8 cellular contexts compared by ENCODE assay signal in the genomic region with DNA sequence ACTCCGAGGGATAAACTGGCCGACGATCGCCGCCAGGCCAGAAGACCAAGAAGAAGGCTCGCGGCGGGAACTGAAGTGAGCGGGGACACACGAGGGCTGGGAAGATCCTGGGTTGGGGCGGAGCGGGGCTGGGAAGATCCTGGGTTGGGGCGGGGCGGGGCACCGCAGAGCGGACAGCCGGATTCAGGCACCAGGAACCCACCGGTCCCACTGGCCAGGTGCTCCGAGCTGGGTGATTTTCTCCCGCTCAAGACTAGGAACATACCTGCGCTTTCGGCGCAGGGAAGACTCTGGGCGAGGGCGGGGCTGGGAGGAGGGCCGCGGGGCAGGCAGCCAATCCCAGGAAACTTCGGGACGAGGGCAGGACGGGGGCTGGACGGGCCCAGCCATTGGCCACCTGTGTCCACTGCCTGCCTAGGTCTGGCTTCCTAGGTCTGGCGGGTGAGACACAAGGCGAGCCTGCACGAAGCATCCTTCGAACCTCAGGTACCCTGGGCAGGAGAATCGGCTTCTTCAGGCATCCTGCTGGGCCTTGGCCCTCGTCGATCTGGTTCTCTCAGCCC. TPM values are rescaled to one million over a fixed set of nuclear protein-coding genes. Genes with fewer than 3 reads are reported as not detected.
A peak's percentile ranks its signal among the peaks of the same experiment; 100 is the strongest.
DNase-seq lines count a peak whose midpoint lies in the region; ATAC-seq and TF ChIP-seq lines count a peak whose summit lies in the region.

A gene with protein sequence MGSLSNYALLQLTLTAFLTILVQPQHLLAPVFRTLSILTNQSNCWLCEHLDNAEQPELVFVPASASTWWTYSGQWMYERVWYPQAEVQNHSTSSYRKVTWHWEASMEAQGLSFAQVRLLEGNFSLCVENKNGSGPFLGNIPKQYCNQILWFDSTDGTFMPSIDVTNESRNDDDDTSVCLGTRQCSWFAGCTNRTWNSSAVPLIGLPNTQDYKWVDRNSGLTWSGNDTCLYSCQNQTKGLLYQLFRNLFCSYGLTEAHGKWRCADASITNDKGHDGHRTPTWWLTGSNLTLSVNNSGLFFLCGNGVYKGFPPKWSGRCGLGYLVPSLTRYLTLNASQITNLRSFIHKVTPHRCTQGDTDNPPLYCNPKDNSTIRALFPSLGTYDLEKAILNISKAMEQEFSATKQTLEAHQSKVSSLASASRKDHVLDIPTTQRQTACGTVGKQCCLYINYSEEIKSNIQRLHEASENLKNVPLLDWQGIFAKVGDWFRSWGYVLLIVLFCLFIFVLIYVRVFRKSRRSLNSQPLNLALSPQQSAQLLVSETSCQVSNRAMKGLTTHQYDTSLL (minus strand): TSS at position 77 of the 563 bp plus-strand sequence. CDS start 5,905 bp downstream, outside the sequence.

- DNase-seq in stimulated activated CD4-positive, alpha-beta T cell treated with anti-CD3 and anti-CD28 coated beads, Interleukin-4, amount 100 ng/mL, for 1 hour, result peak; percentile 3
- no peak for DNase-seq in stimulated activated CD4-positive, alpha-beta T cell treated with anti-CD3 and anti-CD28 coated beads, Interleukin-4, amount 100 ng/mL, for 24 hours
- no peak for DNase-seq in activated naive CD4-positive, alpha-beta T cell treated with anti-CD3 and anti-CD28 coated beads, Interleukin-2, amount 50 U/mL, for 72 hours (ENCODE audit: low spot score in 2 of 2)
- DNase-seq in heart left ventricle, result peak; percentile 48 to 84 (median 72)
- peak; percentile 41 to 74 (median 60) for DNase-seq in ovary
- no peak for DNase-seq in pons (ENCODE audit: low spot score)
- DNase-seq in middle frontal gyrus (ENCODE audit: extremely low spot score, low spot score), result no peak

- H3K4me1 ChIP-seq in heart left ventricle (peaks cover 0 to 25% (median 5%) of the 10 kb centered on the region in 12 donors), ovary (ENCODE audit: insufficient read depth) (peaks cover 4% of the 10 kb centered on the region)

- peaks cover 0 to 15% of the 10 kb centered on the region in 2 donors for H3K36me3 Mint-ChIP-seq in activated naive CD4-positive, alpha-beta T cell treated with anti-CD3 and anti-CD28 coated beads, Interleukin-2, amount 50 U/mL, for 72 hours

- H3K27me3 ChIP-seq in heart left ventricle, result peaks cover 0 to 29% (median 4%) of the 10 kb centered on the region in 9 donors
- no peaks in the 10 kb centered on the region for H3K27me3 ChIP-seq in ovary

- H3K9me3 ChIP-seq in heart left ventricle (no peaks in the 10 kb centered on the region), ovary (no peaks in the 10 kb centered on the region)

- no peak for TF ChIP-seq EP300 in ovary (IDR thresholded peaks at IDR 0.05)

- WGBS in heart left ventricle, 4 donors, result 1 to 5% (median 3%) methylated on average over 14 to 38 of the region's 38 CpGs
- 3 to 7% (median 5%) methylated on average over 25 to 38 of the region's 38 CpGs for WGBS in ovary, 3 donors

- H3K9me3 Mint-ChIP-seq in activated naive CD4-positive, alpha-beta T cell treated with anti-CD3 and anti-CD28 coated beads, Interleukin-2, amount 50 U/mL, for 72 hours, result peaks cover 0 to 4% of the 10 kb centered on the region in 2 donors

- H3K27ac Mint-ChIP-seq in activated naive CD4-positive, alpha-beta T cell treated with anti-CD3 and anti-CD28 coated beads, Interleukin-2, amount 50 U/mL, for 72 hours, result no peak within 1 kb of the TSS

- TF ChIP-seq CTCF in heart left ventricle (IDR thresholded peaks at IDR 0.05) (no peak), ovary (IDR thresholded peaks at IDR 0.05) (no peak)

- ATAC-seq in activated naive CD4-positive, alpha-beta T cell treated with anti-CD3 and anti-CD28 coated beads, Interleukin-2, amount 50 U/mL, for 72 hours, result peak; percentile 20 to 37
- ATAC-seq in heart left ventricle (peak; percentile 76 to 97 (median 94)), HG03280 (IDR thresholded peaks at IDR 0.05; ENCODE audit: unreplicated experiment) (no peak)

- intact Hi-C loops in heart left ventricle (cut with DNase I) (no loop called here), ovary (cut with DNase I) (no loop called here)

- peak within 1 kb of the TSS in 5 of 12 donors; percentile 14 to 58 (median 47) for H3K27ac ChIP-seq in heart left ventricle
- H3K27ac ChIP-seq in ovary, result no peak within 1 kb of the TSS

- peak within 1 kb of the TSS; percentile 39 to 77 (median 60) for H3K4me3 ChIP-seq in heart left ventricle
- peak within 1 kb of the TSS; percentile 44 for H3K4me3 ChIP-seq in ovary

- TF ChIP-seq POLR2A in heart left ventricle (IDR thresholded peaks at IDR 0.05), result no peak
- TF ChIP-seq POLR2A in ovary (IDR thresholded peaks at IDR 0.05), result no peak

- H3K36me3 ChIP-seq in heart left ventricle (no peaks in the 10 kb centered on the region), ovary (no peaks in the 10 kb centered on the region)

RNA-seq across cellular contexts. Expression of the gene that starts here (rescaled TPM):
- under 1 TPM in 1 of 2 donors, not detected in 1; 0.19 TPM for total RNA-seq in activated naive CD4-positive, alpha-beta T cell treated with anti-CD3 and anti-CD28 coated beads, Interleukin-2, amount 50 U/mL, for 72 hours
- total RNA-seq in heart left ventricle, result 1 to 10 TPM; 2.2 to 6.8 (median 5.3) TPM
- 1 to 10 TPM; 3.1 to 3.3 TPM for polyA plus RNA-seq in heart left ventricle
- 1 to 10 TPM in 6 of 7 donors, under 1 TPM in 1; 0.51 to 3.8 (median 2.4) TPM for total RNA-seq in ovary
- 1 to 10 TPM; 1.0 to 2.0 TPM for polyA plus RNA-seq in ovary

Comparison
In these comparisons a context has a peak if more than half of its experiments do, and no peak if none do; other contexts are left out.
1. DNase-seq: peak in stimulated activated CD4-positive, alpha-beta T cell treated with anti-CD3 and anti-CD28 coated beads, Interleukin-4, amount 100 ng/mL, for 1 hour (single experiment), heart left ventricle (5 of 5) and ovary (5 of 5); none in stimulated activated CD4-positive, alpha-beta T cell treated with anti-CD3 and anti-CD28 coated beads, Interleukin-4, amount 100 ng/mL, for 24 hours (single experiment), activated naive CD4-positive, alpha-beta T cell treated with anti-CD3 and anti-CD28 coated beads, Interleukin-2, amount 50 U/mL, for 72 hours (0 of 2), pons (single experiment) and middle frontal gyrus (single experiment).
2. Peak in ATAC-seq in activated naive CD4-positive, alpha-beta T cell treated with anti-CD3 and anti-CD28 coated beads, Interleukin-2, amount 50 U/mL, for 72 hours; RNA of the gene not detected or under 1 TPM.